8 cellular contexts compared by ENCODE assay signal in the genomic region with DNA sequence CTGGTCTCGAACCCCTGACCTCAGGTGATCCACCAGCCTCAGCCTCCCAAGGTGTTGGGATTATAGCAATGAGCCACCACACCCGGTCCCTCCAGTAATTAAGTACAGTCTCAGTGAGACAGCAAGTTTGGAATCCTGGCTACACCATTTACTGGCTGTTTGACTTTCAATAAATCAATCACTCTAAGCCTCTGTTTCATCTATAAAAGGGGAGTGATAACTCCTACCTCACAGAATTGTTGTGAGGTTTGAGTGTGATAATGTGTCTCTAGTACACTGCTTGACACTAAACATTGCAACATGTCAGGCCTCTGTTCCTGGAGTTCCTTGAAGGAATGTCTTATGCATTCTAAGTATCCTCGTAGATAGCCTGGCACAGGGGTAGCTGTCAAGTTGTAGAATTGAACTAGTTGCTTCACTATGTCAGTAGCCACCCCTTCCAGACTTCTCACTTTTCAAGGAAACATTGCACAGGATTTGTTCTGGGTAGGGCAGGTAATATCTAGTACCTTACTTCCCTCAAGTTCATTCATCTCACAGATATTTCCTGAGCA. TPM values are rescaled to one million over a fixed set of nuclear protein-coding genes. Genes with fewer than 3 reads are reported as not detected.
DNase-seq lines count a peak whose midpoint lies in the region; ATAC-seq, FAIRE-seq and TF ChIP-seq lines count a peak whose summit lies in the region.

No MANE protein-coding gene starts in this region.

- WGBS in right cardiac atrium: 81% methylated on average over 3 of the region's 3 CpGs

- peak overlapping the region; percentile 84 for H3K4me3 Mint-ChIP-seq in astrocyte (ENCODE audit: unreplicated experiment)
- peak overlapping the region; percentile 69 for H3K4me3 Mint-ChIP-seq in mesothelial cell of epicardium

- H3K36me3 Mint-ChIP-seq in astrocyte (ENCODE audit: low read depth, unreplicated experiment) (peaks cover 13% of the 10 kb centered on the region), mesothelial cell of epicardium (peaks cover 3% of the 10 kb centered on the region)

- no peak for TF ChIP-seq POLR2A in vagina (IDR thresholded peaks at IDR 0.05)

- H3K4me1 ChIP-seq in right cardiac atrium (ENCODE audit: control insufficient read depth, insufficient read depth, low read length): peaks cover 3% of the 10 kb centered on the region
- H3K4me1 ChIP-seq in astrocyte (ENCODE audit: insufficient read depth, low read length): peaks cover 9% of the 10 kb centered on the region
- H3K4me1 ChIP-seq in vagina: peaks cover 38% of the 10 kb centered on the region

- H3K36me3 ChIP-seq in astrocyte (ENCODE audit: insufficient read depth, low read length) (peaks cover 2% of the 10 kb centered on the region), vagina (peaks cover 0 to 17% of the 10 kb centered on the region in 2 donors)

- H3K9ac ChIP-seq in astrocyte (ENCODE audit: low read length): peak overlapping the region; percentile 85

- H3K27ac ChIP-seq in right cardiac atrium (ENCODE audit: low read length) (peak overlapping the region; percentile 82), astrocyte (ENCODE audit: low read depth, low read length) (no peak overlapping the region), vagina (peak overlapping the region; percentile 88)

- H3K9me3 Mint-ChIP-seq in astrocyte (ENCODE audit: unreplicated experiment): no peaks in the 10 kb centered on the region
- no peaks in the 10 kb centered on the region for H3K9me3 Mint-ChIP-seq in mesothelial cell of epicardium

- H3K9me3 ChIP-seq in right cardiac atrium (ENCODE audit: control insufficient read depth, low read length): no peaks in the 10 kb centered on the region
- H3K9me3 ChIP-seq in astrocyte (ENCODE audit: insufficient read depth, low read depth, low read length): no peaks in the 10 kb centered on the region
- H3K9me3 ChIP-seq in vagina: no peaks in the 10 kb centered on the region

- H3K4me3 ChIP-seq in right cardiac atrium (ENCODE audit: low read length) (no peak overlapping the region), astrocyte (ENCODE audit: insufficient read depth, low read depth, low read length) (peak overlapping the region; percentile 71), vagina (peak overlapping the region in 1 of 2 donors; percentile 60)

- DNase-seq in right cardiac atrium (no peak), left ventricle myocardium superior (no peak), astrocyte (ENCODE audit: low read depth) (no peak), mesothelial cell of epicardium (ENCODE audit: low spot score in 2 of 2, unreplicated experiment in 2 of 2) (no peak), vagina (ENCODE audit: extremely low spot score in 2 of 2) (no peak), GM13977 (ENCODE audit: low spot score) (no peak)

- H3K27ac Mint-ChIP-seq in astrocyte (ENCODE audit: unreplicated experiment): no peak overlapping the region
- peak overlapping the region; percentile 80 for H3K27ac Mint-ChIP-seq in mesothelial cell of epicardium

- no peak for FAIRE-seq in astrocyte (lab: Jason Lieb, UNC)

- TF ChIP-seq CTCF in astrocyte (IDR thresholded peaks at IDR 0.05; ENCODE audit: insufficient read depth, low read depth, low read length): no peak
- TF ChIP-seq CTCF in mesothelial cell of epicardium (IDR thresholded peaks at IDR 0.05; ENCODE audit: unreplicated experiment): no peak
- TF ChIP-seq CTCF in vagina (IDR thresholded peaks at IDR 0.05): no peak
- no peak for TF ChIP-seq CTCF in GM13977 (IDR thresholded peaks at IDR 0.05; ENCODE audit: extremely low read depth, insufficient read depth, missing control alignments)

- intact Hi-C loops in right cardiac atrium (cut with DNase I) (no loop called here), left ventricle myocardium superior (cut with micrococcal nuclease) (no loop called here), vagina (cut with DNase I) (loop anchor here (5.0 kb wide), 1 partner anchor 36 kb away; the partner anchor contains the start of genes MTX1 and THBS3)

- peaks cover 11% of the 10 kb centered on the region for H3K4me1 Mint-ChIP-seq in astrocyte (ENCODE audit: low read depth, unreplicated experiment)
- H3K4me1 Mint-ChIP-seq in mesothelial cell of epicardium: peaks cover 33% of the 10 kb centered on the region

- in situ Hi-C loops in GM13977 (cut with MboI; ENCODE audit: low pct_unique_long_range_greater_than_20kb, low sequenced_read_pairs, unreplicated experiment): no loop called here

- ATAC-seq in right cardiac atrium (no peak), left ventricle myocardium superior (no peak), GM21447 (IDR thresholded peaks at IDR 0.05; ENCODE audit: unreplicated experiment) (no peak), HG02885 (IDR thresholded peaks at IDR 0.05; ENCODE audit: poor library complexity, unreplicated experiment) (no peak)

- H4K20me1 ChIP-seq in astrocyte (ENCODE audit: insufficient read depth, low read length): no peaks in the 10 kb centered on the region

- H3K27me3 Mint-ChIP-seq in astrocyte (ENCODE audit: low read depth, unreplicated experiment): no peaks in the 10 kb centered on the region
- H3K27me3 Mint-ChIP-seq in mesothelial cell of epicardium (ENCODE audit: low read depth): peaks cover 3% of the 10 kb centered on the region

- H2AFZ ChIP-seq in astrocyte (ENCODE audit: low read depth, low read length): no peak overlapping the region

- H3K79me2 ChIP-seq in astrocyte (ENCODE audit: insufficient read depth, low read length): peaks cover 7% of the 10 kb centered on the region

- peak overlapping the region; percentile 93 for H3K4me2 ChIP-seq in astrocyte (ENCODE audit: low read length)

- H3K27me3 ChIP-seq in right cardiac atrium (ENCODE audit: control insufficient read depth, insufficient read depth) (no peaks in the 10 kb centered on the region), astrocyte (ENCODE audit: insufficient read depth, low read length) (no peaks in the 10 kb centered on the region), vagina (no peaks in the 10 kb centered on the region)

RNA-seq across cellular contexts. Expression of gene ENTREP3, which starts 12.4 kb away (rescaled TPM):
- total RNA-seq in right cardiac atrium (10 to 100 TPM; 14.2 to 22.3 (median 15.8) TPM), left ventricle myocardium superior (15.0 TPM), astrocyte (51.1 and 51.7 TPM in 2 replicates), mesothelial cell of epicardium (51.9 to 56.1 TPM (median 56.0 TPM) in 3 replicates), vagina (21.1 TPM)
- 9.4 TPM for polyA plus RNA-seq in right cardiac atrium

RNA-seq across cellular contexts. Expression of gene SCAMP3, which starts 19.3 kb away (rescaled TPM):
- total RNA-seq in right cardiac atrium (10 to 100 TPM; 50.3 to 65.2 (median 54.9) TPM), left ventricle myocardium superior (62.7 TPM), astrocyte (68.9 and 70.3 TPM in 2 replicates), mesothelial cell of epicardium (46.8 to 50.5 TPM (median 49.8 TPM) in 3 replicates), vagina (44.7 TPM)
- 59.3 TPM for polyA plus RNA-seq in right cardiac atrium

RNA-seq across cellular contexts. Expression of gene CLK2, which starts 30.4 kb away (rescaled TPM):
- total RNA-seq in right cardiac atrium (10 to 100 TPM; 19.4 to 26.2 (median 22.5) TPM), left ventricle myocardium superior (18.9 TPM), astrocyte (31.7 and 36.1 TPM in 2 replicates), mesothelial cell of epicardium (104 to 108 TPM (median 105 TPM) in 3 replicates), vagina (48.1 TPM)
- 21.8 TPM for polyA plus RNA-seq in right cardiac atrium

RNA-seq across cellular contexts. Expression of gene HCN3, which starts 34.4 kb away (rescaled TPM):
- total RNA-seq in right cardiac atrium (1 to 10 TPM in 2 of 4 donors, under 1 TPM in 2; 0.92 to 1.4 (median 1.1) TPM), left ventricle myocardium superior (1.5 TPM), astrocyte (3.4 and 3.6 TPM in 2 replicates), mesothelial cell of epicardium (12.9 to 13.6 TPM (median 13.1 TPM) in 3 replicates), vagina (4.2 TPM)
- polyA plus RNA-seq in right cardiac atrium: 0.77 TPM

RNA-seq across cellular contexts. Expression of gene MTX1, which starts 34.4 kb away (rescaled TPM):
- 10 to 100 TPM; 20.1 to 24.3 (median 21.1) TPM for total RNA-seq in right cardiac atrium
- 31.9 TPM for polyA plus RNA-seq in right cardiac atrium
- 14.1 TPM for total RNA-seq in left ventricle myocardium superior
- 39.8 and 41.8 TPM in 2 replicates for total RNA-seq in astrocyte
- total RNA-seq in mesothelial cell of epicardium: 33.9 to 35.7 TPM (median 33.9 TPM) in 3 replicates
- 29.5 TPM for total RNA-seq in vagina
